ENCODE assay signal across 17 cellular contexts in the genomic region with DNA sequence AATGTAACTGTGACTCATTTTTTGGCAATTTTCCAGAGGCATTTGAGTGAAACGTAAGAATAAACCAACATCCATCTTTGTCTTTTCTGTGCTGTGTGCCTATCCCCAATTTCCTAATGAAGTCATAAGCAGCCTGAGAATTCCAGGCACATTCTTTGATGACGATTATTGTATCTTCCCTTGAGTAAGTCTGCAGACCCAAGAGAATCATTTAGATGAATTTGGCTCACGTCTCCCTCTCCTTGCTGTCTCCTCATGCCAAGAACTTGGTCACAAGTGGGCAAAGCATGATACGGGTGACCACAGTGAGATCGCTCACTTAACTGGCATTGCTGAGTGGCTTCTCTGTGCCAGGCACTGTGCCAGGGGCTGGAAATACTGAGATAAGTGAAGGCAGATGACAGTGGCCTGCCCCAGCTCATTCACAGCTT.
DNase-seq lines count a peak whose midpoint lies in the region; ATAC-seq and TF ChIP-seq lines count a peak whose summit lies in the region.
"Had no signal": no experiment of that assay in that cellular context is flagged by ENCODE, and none has a peak within 500 bp of the region (broad histone marks: within the 10 kb centered on the region; RNA-seq: fewer than 3 reads in every experiment).

No MANE protein-coding gene starts in this region.

- no peaks in the 10 kb centered on the region for H3K4me1 Mint-ChIP-seq in WTC11
- H3K4me1 Mint-ChIP-seq: activated naive CD4-positive, alpha-beta T cell treated with anti-CD3 and anti-CD28 coated beads, Interleukin-2, amount 10 ng/mL, durations not matched to agents 7 days and 5 days; immature natural killer cell; stimulated activated memory B cell treated with anti-CD40 and anti-IgM and Interleukin-4, amounts not matched to agents 10 μg/mL and 1 μg/mL and 100 μg/mL, for 72 hours had no signal

- H3K9me3 ChIP-seq in sigmoid colon: peaks cover 0 to 13% (median 4%) of the 10 kb centered on the region in 4 donors

- no peak for ATAC-seq in WTC11
- no peak for ATAC-seq in sciatic nerve
- ATAC-seq: stimulated activated memory B cell treated with anti-CD40 and anti-IgM and Interleukin-4, amounts not matched to agents 10 μg/mL and 1 μg/mL and 100 μg/mL, for 72 hours had no signal

- TF ChIP-seq CTCF in AG10803 (conservative IDR thresholded peaks at IDR 0.05; ENCODE audit: low read length): no peak
- TF ChIP-seq CTCF in cardiac fibroblast (IDR thresholded peaks at IDR 0.05; ENCODE audit: low read depth, low read length): no peak
- TF ChIP-seq CTCF in WTC11 (IDR thresholded peaks at IDR 0.05): no peak
- TF ChIP-seq CTCF in sigmoid colon (IDR thresholded peaks at IDR 0.05): no peak

- H3K36me3 Mint-ChIP-seq in WTC11: peaks cover 4% of the 10 kb centered on the region; the same call in 1 of the 2 replicates
- H3K36me3 Mint-ChIP-seq: activated naive CD4-positive, alpha-beta T cell treated with anti-CD3 and anti-CD28 coated beads, Interleukin-2, amount 10 ng/mL, durations not matched to agents 7 days and 5 days; stimulated activated memory B cell treated with anti-CD40 and anti-IgM and Interleukin-4, amounts not matched to agents 10 μg/mL and 1 μg/mL and 100 μg/mL, for 72 hours had no signal

- no peak for TF ChIP-seq EP300 in sigmoid colon (IDR thresholded peaks at IDR 0.05)

- CTCF ChIA-PET in WTC11 (lab: Charles Lee): interaction anchor here (0.6 to 1.2 kb wide), 2 partner anchors 201 to 368 kb away, joined by 3 to 4 read pairs; no protein-coding TSS in a partner anchor

- peaks cover 16% of the 10 kb centered on the region for H3K9me3 Mint-ChIP-seq in WTC11

- H3K27me3 Mint-ChIP-seq in WTC11 (ENCODE audit: low read depth): no peaks in the 10 kb centered on the region
- H3K27me3 Mint-ChIP-seq: activated naive CD4-positive, alpha-beta T cell treated with anti-CD3 and anti-CD28 coated beads, Interleukin-2, amount 10 ng/mL, durations not matched to agents 7 days and 5 days; stimulated activated memory B cell treated with anti-CD40 and anti-IgM and Interleukin-4, amounts not matched to agents 10 μg/mL and 1 μg/mL and 100 μg/mL, for 72 hours had no signal

- no peak overlapping the region for H3K27ac ChIP-seq in sigmoid colon
- H3K27ac ChIP-seq: esophagus muscularis mucosa, SJCRH30, uterus had no signal

- no peaks in the 10 kb centered on the region for H3K36me3 ChIP-seq in sigmoid colon
- H3K36me3 ChIP-seq: esophagus muscularis mucosa, SJCRH30, uterus had no signal

- POLR2A ChIA-PET in WTC11 (lab: Charles Lee): no interaction called here

- WGBS in sigmoid colon, 2 donors: 72 to 77% methylated on average over 5 of the region's 5 CpGs

- no peak overlapping the region for H3K4me3 Mint-ChIP-seq in WTC11
- H3K4me3 Mint-ChIP-seq: activated naive CD4-positive, alpha-beta T cell treated with anti-CD3 and anti-CD28 coated beads, Interleukin-2, amount 10 ng/mL, durations not matched to agents 7 days and 5 days; immature natural killer cell; stimulated activated memory B cell treated with anti-CD40 and anti-IgM and Interleukin-4, amounts not matched to agents 10 μg/mL and 1 μg/mL and 100 μg/mL, for 72 hours had no signal

- no peak overlapping the region for H3K4me3 ChIP-seq in AG10803 (ENCODE audit: low read length)
- H3K4me3 ChIP-seq in cardiac fibroblast (replicated peaks in 1 of 2; ENCODE audit: low read depth in 2 of 2, low read length in 2 of 2): no peak overlapping the region
- H3K4me3 ChIP-seq in sigmoid colon: no peak overlapping the region
- H3K4me3 ChIP-seq: esophagus muscularis mucosa, SJCRH30, uterus had no signal

- no peak for TF ChIP-seq POLR2A in sigmoid colon (IDR thresholded peaks at IDR 0.05)

- intact Hi-C loops in sigmoid colon (cut with DNase I): no loop called here
- intact Hi-C loops in sciatic nerve (cut with DNase I): no loop called here

- H3K4me1 ChIP-seq in sigmoid colon: no peaks in the 10 kb centered on the region
- H3K4me1 ChIP-seq: uterus had no signal

- DNase-seq in AG10803 (ENCODE audit: low read depth) (peak; percentile 79), HT1080 (ENCODE audit: low read depth) (peak; percentile 61), cardiac fibroblast (ENCODE audit: low read depth in 2 of 2) (peak; percentile 61 to 69), iris pigment epithelial cell (ENCODE audit: low read depth) (peak; percentile 51), WTC11 (ENCODE audit: low spot score) (no peak), sigmoid colon (no peak), sciatic nerve (ENCODE audit: low spot score) (no peak)
- DNase-seq in activated CD8-positive, alpha-beta memory T cell treated with anti-CD3 and anti-CD28 coated beads for 24 hours: no peak
- DNase-seq: activated naive CD4-positive, alpha-beta T cell treated with anti-CD3 and anti-CD28 coated beads, Interleukin-2, amount 10 ng/mL, durations not matched to agents 7 days and 5 days; immature natural killer cell; NCI-H1417; NCI-H524 treated with DMSO at 0.1 percent for 48 hours; stimulated activated CD4-positive, alpha-beta T cell treated with anti-CD3 and anti-CD28 coated beads, Interleukin-2, amount 100 ng/mL, for 48 hours had no signal

- H3K27me3 ChIP-seq in sigmoid colon: no peaks in the 10 kb centered on the region
- H3K27me3 ChIP-seq: esophagus muscularis mucosa, SJCRH30, uterus had no signal

- no peak overlapping the region for H3K27ac Mint-ChIP-seq in WTC11
- H3K27ac Mint-ChIP-seq: activated naive CD4-positive, alpha-beta T cell treated with anti-CD3 and anti-CD28 coated beads, Interleukin-2, amount 10 ng/mL, durations not matched to agents 7 days and 5 days; immature natural killer cell; stimulated activated memory B cell treated with anti-CD40 and anti-IgM and Interleukin-4, amounts not matched to agents 10 μg/mL and 1 μg/mL and 100 μg/mL, for 72 hours had no signal

TF ChIP-seq in WTC11, 78 proteins besides CTCF, POLR2A, EP300 and RAD21:
- TF ChIP-seq, protein P1, sequence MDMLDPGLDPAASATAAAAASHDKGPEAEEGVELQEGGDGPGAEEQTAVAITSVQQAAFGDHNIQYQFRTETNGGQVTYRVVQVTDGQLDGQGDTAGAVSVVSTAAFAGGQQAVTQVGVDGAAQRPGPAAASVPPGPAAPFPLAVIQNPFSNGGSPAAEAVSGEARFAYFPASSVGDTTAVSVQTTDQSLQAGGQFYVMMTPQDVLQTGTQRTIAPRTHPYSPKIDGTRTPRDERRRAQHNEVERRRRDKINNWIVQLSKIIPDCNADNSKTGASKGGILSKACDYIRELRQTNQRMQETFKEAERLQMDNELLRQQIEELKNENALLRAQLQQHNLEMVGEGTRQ (CRISPR knock-in tag; IDR thresholded peaks at IDR 0.05): no peak
- TF ChIP-seq ELF4 (CRISPR knock-in tag; IDR thresholded peaks at IDR 0.05; ENCODE audit: low read depth) (no peak), MYBL2 (CRISPR knock-in tag; IDR thresholded peaks at IDR 0.05) (no peak), EMX1 (CRISPR knock-in tag; IDR thresholded peaks at IDR 0.05) (no peak), KAT7 (CRISPR knock-in tag; IDR thresholded peaks at IDR 0.05; ENCODE audit: borderline replicate concordance) (no peak), SMAD4 (CRISPR knock-in tag; IDR thresholded peaks at IDR 0.05) (no peak)
- TF ChIP-seq, protein P2, sequence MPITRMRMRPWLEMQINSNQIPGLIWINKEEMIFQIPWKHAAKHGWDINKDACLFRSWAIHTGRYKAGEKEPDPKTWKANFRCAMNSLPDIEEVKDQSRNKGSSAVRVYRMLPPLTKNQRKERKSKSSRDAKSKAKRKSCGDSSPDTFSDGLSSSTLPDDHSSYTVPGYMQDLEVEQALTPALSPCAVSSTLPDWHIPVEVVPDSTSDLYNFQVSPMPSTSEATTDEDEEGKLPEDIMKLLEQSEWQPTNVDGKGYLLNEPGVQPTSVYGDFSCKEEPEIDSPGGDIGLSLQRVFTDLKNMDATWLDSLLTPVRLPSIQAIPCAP (CRISPR knock-in tag; IDR thresholded peaks at IDR 0.05): no peak

Comparison
In these comparisons a context has a peak if more than half of its experiments do, and no peak if none do; other contexts are left out.
1. DNase-seq: peak in AG10803 (single experiment), HT1080 (single experiment), cardiac fibroblast (2 of 2) and iris pigment epithelial cell (single experiment); none in WTC11 (single experiment), sigmoid colon (single experiment), activated CD8-positive, alpha-beta memory T cell treated with anti-CD3 and anti-CD28 coated beads for 24 hours (single experiment) and sciatic nerve (single experiment).